27 cellular contexts compared by ENCODE assay signal in genomic region chrX:110403839-110404238, GRCh38. TPM values are rescaled to one million over a fixed set of nuclear protein-coding genes. Genes with fewer than 3 reads are reported as not detected.
DNase-seq lines count a peak whose midpoint lies in the region; ATAC-seq and TF ChIP-seq lines count a peak whose summit lies in the region.
"Had no signal": no experiment of that assay in that cellular context is flagged by ENCODE, and none has a peak within 500 bp of the region (broad histone marks: within the 10 kb centered on the region; RNA-seq: fewer than 3 reads in every experiment).

No MANE protein-coding gene starts in this region.

- H3K27me3 ChIP-seq in AG04450 (ENCODE audit: control insufficient read depth, insufficient read depth, low read length): no peaks in the 10 kb centered on the region

- no peaks in the 10 kb centered on the region for H3K9me3 ChIP-seq in AG04450 (ENCODE audit: control insufficient read depth, insufficient read depth, low read length)
- no peaks in the 10 kb centered on the region for H3K9me3 ChIP-seq in T-helper 17 cell (ENCODE audit: control insufficient read depth, low read length, poor library complexity, severe bottlenecking)

- POLR2A ChIA-PET in AG04450 (lab: Yijun Ruan, JAX): no interaction called here

- TF ChIP-seq CTCF in AG04450 (IDR thresholded peaks at IDR 0.05; ENCODE audit: low read depth, low read length) (no peak), cardiac fibroblast (IDR thresholded peaks at IDR 0.05; ENCODE audit: low read depth, low read length) (no peak)

- H3K27ac ChIP-seq in AG04450 (ENCODE audit: low read depth, low read length): peak overlapping the region; percentile 11
- H3K27ac ChIP-seq: dorsolateral prefrontal cortex, HL-60 had no signal

- no peak overlapping the region for H3K4me3 Mint-ChIP-seq in T-helper 17 cell
- H3K4me3 Mint-ChIP-seq: H9; naive thymus-derived CD4-positive, alpha-beta T cell; type B pancreatic cell had no signal

- CTCF ChIA-PET in AG04450 (lab: Charles Lee): interaction anchor here (1.4 to 2.6 kb wide), 4 partner anchors 9 to 247 kb away, joined by 3 to 15 read pairs (median 8); no protein-coding TSS in a partner anchor

- DNase-seq in AG04450 (ENCODE audit: low read depth, low spot score) (no peak), LHCN-M2 (ENCODE audit: low read depth) (peak; percentile 41), cardiac fibroblast (ENCODE audit: low read depth in 2 of 2) (peak; percentile 42 to 69), iris pigment epithelial cell (ENCODE audit: low read depth) (peak; percentile 71), germinal center (ENCODE audit: low spot score) (no peak), T-helper 17 cell (no peak), NCI-H2196 (lab: John Stamatoyannopoulos, UW; ENCODE audit: unreplicated experiment) (no peak)
- DNase-seq: activated CD4-positive, alpha-beta T cell treated with anti-CD3 and anti-CD28 coated beads, Interleukin-2, amount 50 U/mL, for 48 hours; activated gamma-delta T cell; C1 segment of cervical spinal cord; central memory CD4-positive, alpha-beta T cell; dorsolateral prefrontal cortex; H9; mesendoderm; naive thymus-derived CD4-positive, alpha-beta T cell; NCI-H1105 treated with DMSO at 0.1 percent for 48 hours; occipital lobe; retina; stimulated activated CD8-positive, alpha-beta memory T cell treated with anti-CD3 and anti-CD28 coated beads, Interleukin-4, amount 100 ng/mL, for 48 hours had no signal

- no peak overlapping the region for H3K27ac Mint-ChIP-seq in T-helper 17 cell
- H3K27ac Mint-ChIP-seq: type B pancreatic cell had no signal

- ATAC-seq in T-helper 17 cell: no peak
- no peak for ATAC-seq in GM18520 (IDR thresholded peaks at IDR 0.05; ENCODE audit: unreplicated experiment)
- ATAC-seq: HepG2; naive thymus-derived CD4-positive, alpha-beta T cell had no signal

- no peak overlapping the region for H3K4me3 ChIP-seq in AG04450 (ENCODE audit: low read depth, low read length)
- no peak overlapping the region for H3K4me3 ChIP-seq in cardiac fibroblast (replicated peaks in 1 of 2; ENCODE audit: low read depth in 2 of 2, low read length in 2 of 2)
- H3K4me3 ChIP-seq: dorsolateral prefrontal cortex had no signal

- peaks cover 7% of the 10 kb centered on the region for H3K27me3 Mint-ChIP-seq in T-helper 17 cell
- H3K27me3 Mint-ChIP-seq: type B pancreatic cell had no signal

- peaks cover 3% of the 10 kb centered on the region for H3K4me1 Mint-ChIP-seq in T-helper 17 cell
- H3K4me1 Mint-ChIP-seq: naive thymus-derived CD4-positive, alpha-beta T cell had no signal

- H3K36me3 Mint-ChIP-seq in T-helper 17 cell (ENCODE audit: low read depth): no peaks in the 10 kb centered on the region
- H3K36me3 Mint-ChIP-seq: naive thymus-derived CD4-positive, alpha-beta T cell had no signal

RNA-seq across cellular contexts. Expression of gene RTL9, which starts 45.2 kb away (rescaled TPM):
- 0.12 and 0.37 TPM in 2 replicates for polyA plus RNA-seq in AG04450 (2011; rRNA removed)
- 0.35 and 0.41 TPM in 2 replicates for polyA minus RNA-seq in AG04450 (2011; rRNA and poly(A)+ RNA removed)
- total RNA-seq in LHCN-M2 (2014; rRNA removed) (0.11 and 0.13 TPM in 2 replicates), T-helper 17 cell (not detected)
- polyA plus RNA-seq in LHCN-M2 (2012): 0.09 TPM
- total RNA-seq: epithelial cell of proximal tubule; G401; glomerular endothelial cell; naive thymus-derived CD4-positive, alpha-beta T cell; T-helper 2 cell treated with Interferon-gamma antibody and Interleukin-4, amounts not matched to agents 100 ng/mL and 5 ng/mL, for 36 hours had no signal
- polyA plus RNA-seq: naive thymus-derived CD4-positive, alpha-beta T cell had no signal

Comparison
In these comparisons a context has a peak if more than half of its experiments do, and no peak if none do; other contexts are left out.
1. DNase-seq: peak in LHCN-M2 (single experiment), cardiac fibroblast (2 of 2) and iris pigment epithelial cell (single experiment); none in AG04450 (single experiment), germinal center (single experiment), T-helper 17 cell (0 of 3) and NCI-H2196 (single experiment).